27 cellular contexts compared by ENCODE assay signal in genomic region chr22:23677701-23677995, GRCh38. TPM values are rescaled to one million over a fixed set of nuclear protein-coding genes. Genes with fewer than 3 reads are reported as not detected.
A peak's percentile ranks its signal among the peaks of the same experiment; 100 is the strongest.
DNase-seq lines count a peak whose midpoint lies in the region; ATAC-seq and TF ChIP-seq lines count a peak whose summit lies in the region.
"Had no signal": no experiment of that assay in that cellular context is flagged by ENCODE, and none has a peak within 500 bp of the region (broad histone marks: within the 10 kb centered on the region; RNA-seq: fewer than 3 reads in every experiment).

No MANE protein-coding gene starts in this region.

- H3K27me3 Mint-ChIP-seq in activated naive CD8-positive, alpha-beta T cell treated with anti-CD3 and anti-CD28 coated beads, Interleukin-2, amount 10 ng/mL, durations not matched to agents 7 days and 5 days = no peaks in the 10 kb centered on the region
- H3K27me3 Mint-ChIP-seq in activated naive CD8-positive, alpha-beta T cell treated with anti-CD3 and anti-CD28 coated beads for 36 hours = no peaks in the 10 kb centered on the region
- H3K27me3 Mint-ChIP-seq in glutamatergic neuron (ENCODE audit: unreplicated experiment) = peaks cover 12% of the 10 kb centered on the region
- H3K27me3 Mint-ChIP-seq: activated naive CD8-positive, alpha-beta T cell; CD8-positive, alpha-beta memory T cell had no signal

- intact Hi-C loops in aorta (cut with DNase I) = no loop called here

- no peak for DNase-seq in activated naive CD8-positive, alpha-beta T cell treated with anti-CD3 and anti-CD28 coated beads, Interleukin-2, amount 10 ng/mL, durations not matched to agents 7 days and 5 days
- no peak for DNase-seq in activated naive CD8-positive, alpha-beta T cell treated with anti-CD3 and anti-CD28 coated beads for 36 hours
- DNase-seq in NCI-H82 (lab: John Stamatoyannopoulos, UW) (peak; percentile 64), glutamatergic neuron (no peak), HK-2 (ENCODE audit: unreplicated experiment) (no peak), aorta (no peak)
- no peak for DNase-seq in stimulated activated effector memory CD8-positive, alpha-beta T cell treated with anti-CD3 and anti-CD28 coated beads, Interleukin-12 subunit alpha, Interleukin-12 subunit beta, amount 100 ng/mL, for 72 hours (ENCODE audit: low spot score in 2 of 2)
- DNase-seq: activated CD4-positive, alpha-beta T cell treated with anti-CD3 and anti-CD28 coated beads, Interleukin-2, amount 50 U/mL, for 1 hour; activated T-cell treated with anti-CD3 and anti-CD28 coated beads, Interleukin-2, amount 50 U/mL, for 1 hour; CD8-positive, alpha-beta memory T cell; gastrocnemius medialis; NCI-H1048; NCI-H2029; nucleus accumbens; stimulated activated CD4-positive, alpha-beta T cell treated with anti-CD3 and anti-CD28 coated beads, Interleukin-15, amount 100 ng/mL, for 24 hours had no signal

- H3K27ac Mint-ChIP-seq in activated naive CD8-positive, alpha-beta T cell treated with anti-CD3 and anti-CD28 coated beads, Interleukin-2, amount 10 ng/mL, durations not matched to agents 7 days and 5 days = peak overlapping the region; percentile 1
- no peak overlapping the region for H3K27ac Mint-ChIP-seq in activated naive CD8-positive, alpha-beta T cell treated with anti-CD3 and anti-CD28 coated beads for 36 hours
- peak overlapping the region; percentile 39 for H3K27ac Mint-ChIP-seq in glutamatergic neuron (ENCODE audit: unreplicated experiment)
- H3K27ac Mint-ChIP-seq in stimulated activated effector memory CD8-positive, alpha-beta T cell treated with anti-CD3 and anti-CD28 coated beads, Interleukin-12 subunit alpha, Interleukin-12 subunit beta, amount 100 ng/mL, for 72 hours = peak overlapping the region; percentile 66
- H3K27ac Mint-ChIP-seq: activated naive CD8-positive, alpha-beta T cell; mesothelial cell of epicardium had no signal

- no peaks in the 10 kb centered on the region for H3K9me3 ChIP-seq in aorta (ENCODE audit: control insufficient read depth, low read length)
- H3K9me3 ChIP-seq: body of pancreas, gastrocnemius medialis, right atrium auricular region, thoracic aorta had no signal

- no peak overlapping the region for H3K4me3 Mint-ChIP-seq in activated naive CD8-positive, alpha-beta T cell treated with anti-CD3 and anti-CD28 coated beads, Interleukin-2, amount 10 ng/mL, durations not matched to agents 7 days and 5 days
- no peak overlapping the region for H3K4me3 Mint-ChIP-seq in activated naive CD8-positive, alpha-beta T cell treated with anti-CD3 and anti-CD28 coated beads for 36 hours
- H3K4me3 Mint-ChIP-seq in glutamatergic neuron (ENCODE audit: unreplicated experiment) = no peak overlapping the region
- H3K4me3 Mint-ChIP-seq in stimulated activated effector memory CD8-positive, alpha-beta T cell treated with anti-CD3 and anti-CD28 coated beads, Interleukin-12 subunit alpha, Interleukin-12 subunit beta, amount 100 ng/mL, for 72 hours = no peak overlapping the region
- H3K4me3 Mint-ChIP-seq: activated naive CD8-positive, alpha-beta T cell; CD8-positive, alpha-beta memory T cell; mesothelial cell of epicardium had no signal

- WGBS in aorta, 2 donors = 81 to 88% methylated on average over 6 of the region's 6 CpGs

- no peaks in the 10 kb centered on the region for H3K27me3 ChIP-seq in aorta (ENCODE audit: control insufficient read depth in 1 of 2, insufficient read depth in 2 of 2, low read length in 1 of 2)
- H3K27me3 ChIP-seq: body of pancreas, gastrocnemius medialis, right atrium auricular region had no signal

- no peak overlapping the region for H3K27ac ChIP-seq in aorta (ENCODE audit: low read depth in 1 of 2, low read length in 2 of 2)
- H3K27ac ChIP-seq: body of pancreas, gastrocnemius medialis, KMS-11, right atrium auricular region, RWPE1, thoracic aorta had no signal

- H3K4me1 Mint-ChIP-seq in activated naive CD8-positive, alpha-beta T cell treated with anti-CD3 and anti-CD28 coated beads, Interleukin-2, amount 10 ng/mL, durations not matched to agents 7 days and 5 days = peaks cover 12% of the 10 kb centered on the region
- H3K4me1 Mint-ChIP-seq in activated naive CD8-positive, alpha-beta T cell treated with anti-CD3 and anti-CD28 coated beads for 36 hours = no peaks in the 10 kb centered on the region
- H3K4me1 Mint-ChIP-seq in glutamatergic neuron (ENCODE audit: low read depth, unreplicated experiment) = peaks cover 8% of the 10 kb centered on the region
- peaks cover 23% of the 10 kb centered on the region for H3K4me1 Mint-ChIP-seq in stimulated activated effector memory CD8-positive, alpha-beta T cell treated with anti-CD3 and anti-CD28 coated beads, Interleukin-12 subunit alpha, Interleukin-12 subunit beta, amount 100 ng/mL, for 72 hours
- H3K4me1 Mint-ChIP-seq: mesothelial cell of epicardium had no signal

- TF ChIP-seq CTCF in glutamatergic neuron (IDR thresholded peaks at IDR 0.05; ENCODE audit: partially characterized antibody, unreplicated experiment) = no peak

- H3K36me3 ChIP-seq in aorta (ENCODE audit: control insufficient read depth in 1 of 2, insufficient read depth in 2 of 2, low read length in 1 of 2) = no peaks in the 10 kb centered on the region
- H3K36me3 ChIP-seq: gastrocnemius medialis, right atrium auricular region had no signal

- no peaks in the 10 kb centered on the region for H3K4me1 ChIP-seq in aorta (ENCODE audit: control insufficient read depth in 1 of 2, insufficient read depth in 2 of 2, low read length in 2 of 2)

- H3K36me3 Mint-ChIP-seq in activated naive CD8-positive, alpha-beta T cell treated with anti-CD3 and anti-CD28 coated beads, Interleukin-2, amount 10 ng/mL, durations not matched to agents 7 days and 5 days = no peaks in the 10 kb centered on the region
- peaks cover 9% of the 10 kb centered on the region for H3K36me3 Mint-ChIP-seq in activated naive CD8-positive, alpha-beta T cell treated with anti-CD3 and anti-CD28 coated beads for 36 hours
- H3K36me3 Mint-ChIP-seq in glutamatergic neuron (ENCODE audit: unreplicated experiment) = peaks cover 2% of the 10 kb centered on the region
- H3K36me3 Mint-ChIP-seq in stimulated activated effector memory CD8-positive, alpha-beta T cell treated with anti-CD3 and anti-CD28 coated beads, Interleukin-12 subunit alpha, Interleukin-12 subunit beta, amount 100 ng/mL, for 72 hours = peaks cover 14% of the 10 kb centered on the region

- H3K4me3 ChIP-seq in aorta (ENCODE audit: low read length in 2 of 2) = no peak overlapping the region
- H3K4me3 ChIP-seq: body of pancreas, gastrocnemius medialis, right atrium auricular region, thoracic aorta had no signal

- H3K9me3 Mint-ChIP-seq in activated naive CD8-positive, alpha-beta T cell treated with anti-CD3 and anti-CD28 coated beads, Interleukin-2, amount 10 ng/mL, durations not matched to agents 7 days and 5 days = no peaks in the 10 kb centered on the region
- no peaks in the 10 kb centered on the region for H3K9me3 Mint-ChIP-seq in activated naive CD8-positive, alpha-beta T cell treated with anti-CD3 and anti-CD28 coated beads for 36 hours
- H3K9me3 Mint-ChIP-seq in glutamatergic neuron (ENCODE audit: unreplicated experiment) = peaks cover 8% of the 10 kb centered on the region
- H3K9me3 Mint-ChIP-seq in stimulated activated effector memory CD8-positive, alpha-beta T cell treated with anti-CD3 and anti-CD28 coated beads, Interleukin-12 subunit alpha, Interleukin-12 subunit beta, amount 100 ng/mL, for 72 hours = no peaks in the 10 kb centered on the region
- H3K9me3 Mint-ChIP-seq: CD8-positive, alpha-beta memory T cell; mesothelial cell of epicardium had no signal

- POLR2A ChIA-PET in activated naive CD8-positive, alpha-beta T cell treated with anti-CD3 and anti-CD28 coated beads, Interleukin-2, amount 10 ng/mL, durations not matched to agents 7 days and 5 days (lab: Charles Lee) = no interaction called here

- no peak for ATAC-seq in activated naive CD8-positive, alpha-beta T cell treated with anti-CD3 and anti-CD28 coated beads, Interleukin-2, amount 10 ng/mL, durations not matched to agents 7 days and 5 days (ENCODE audit: low read depth)
- no peak for ATAC-seq in stimulated activated effector memory CD8-positive, alpha-beta T cell treated with anti-CD3 and anti-CD28 coated beads, Interleukin-12 subunit alpha, Interleukin-12 subunit beta, amount 100 ng/mL, for 72 hours
- ATAC-seq in HG03457 (IDR thresholded peaks at IDR 0.05; ENCODE audit: unreplicated experiment) = no peak
- no peak for ATAC-seq in aorta (ENCODE audit: low FRiP score)
- ATAC-seq: body of pancreas, gastrocnemius medialis had no signal

RNA-seq across cellular contexts. Expression of gene RGL4, which starts 13.2 kb away (rescaled TPM):
- total RNA-seq in activated naive CD8-positive, alpha-beta T cell treated with anti-CD3 and anti-CD28 coated beads, Interleukin-2, amount 10 ng/mL, durations not matched to agents 7 days and 5 days = 10 to 100 TPM; 24.9 to 25.8 TPM
- 10 to 100 TPM; 17.1 to 17.4 TPM for total RNA-seq in activated naive CD8-positive, alpha-beta T cell treated with anti-CD3 and anti-CD28 coated beads for 36 hours
- not detected for total RNA-seq in glutamatergic neuron (ENCODE audit: unreplicated experiment)
- 1 to 10 TPM; 1.2 to 1.4 TPM for total RNA-seq in aorta
- under 1 TPM; 0.59 to 0.63 TPM for polyA plus RNA-seq in aorta
- total RNA-seq: body of pancreas, Daoy, epithelial cell of proximal tubule, mesothelial cell of epicardium, right atrium auricular region, thoracic aorta had no signal
- polyA plus RNA-seq: AG04450 had no signal

RNA-seq across cellular contexts. Expression of gene DRICH1, which starts 45.5 kb away (rescaled TPM):
- total RNA-seq in activated naive CD8-positive, alpha-beta T cell treated with anti-CD3 and anti-CD28 coated beads, Interleukin-2, amount 10 ng/mL, durations not matched to agents 7 days and 5 days = under 1 TPM; 0.69 to 0.79 TPM
- not detected for total RNA-seq in activated naive CD8-positive, alpha-beta T cell treated with anti-CD3 and anti-CD28 coated beads for 36 hours
- total RNA-seq in glutamatergic neuron (ENCODE audit: unreplicated experiment) (not detected), aorta (1 to 10 TPM in 1 of 2 donors, not detected in 1; 1.4 TPM)
- polyA plus RNA-seq in aorta = under 1 TPM in 1 of 2 donors, not detected in 1; 0.38 TPM
- total RNA-seq: body of pancreas, Daoy, epithelial cell of proximal tubule, gastrocnemius medialis, NCI-H460, right atrium auricular region, thoracic aorta had no signal
- polyA plus RNA-seq: CD8-positive, alpha-beta memory T cell had no signal

Comparison
In these comparisons a context has a peak if more than half of its experiments do, and no peak if none do; other contexts are left out.
1. RNA of gene RGL4, which starts 13.2 kb away (total RNA-seq): 24.9 to 25.8 TPM in activated naive CD8-positive, alpha-beta T cell treated with anti-CD3 and anti-CD28 coated beads, Interleukin-2, amount 10 ng/mL, durations not matched to agents 7 days and 5 days and 17.1 to 17.4 TPM in activated naive CD8-positive, alpha-beta T cell treated with anti-CD3 and anti-CD28 coated beads for 36 hours; 1.2 to 1.4 TPM in aorta and not detected in glutamatergic neuron (single experiment); every median in the first group is over 4 times any median in the second.